ENCODE assay signal across 26 cellular contexts in genomic region chr13:92303428-92303827, GRCh38.
A peak's percentile ranks its signal among the peaks of the same experiment; 100 is the strongest.
DNase-seq lines count a peak whose midpoint lies in the region; ATAC-seq and TF ChIP-seq lines count a peak whose summit lies in the region.
"Had no signal": no experiment of that assay in that cellular context is flagged by ENCODE, and none has a peak within 500 bp of the region (broad histone marks: within the 10 kb centered on the region; RNA-seq: fewer than 3 reads in every experiment).

No MANE protein-coding gene starts in this region.

- no peak overlapping the region for H3K4me3 ChIP-seq in fibroblast of the aortic adventitia (ENCODE audit: low read depth, low read length)
- no peak overlapping the region for H3K4me3 ChIP-seq in osteoblast (ENCODE audit: insufficient read depth, low read length)
- H3K4me3 ChIP-seq: thoracic aorta had no signal

- peak; percentile 37 for DNase-seq in HS-5 (ENCODE audit: low read depth)
- peak; percentile 98 for DNase-seq in amniotic epithelial cell (ENCODE audit: low read depth)
- DNase-seq in fibroblast of the aortic adventitia (ENCODE audit: low read depth): peak; percentile 67
- DNase-seq in osteoblast (ENCODE audit: insufficient read length, low spot score, missing footprints): peak; percentile 10
- no peak for DNase-seq in caudate nucleus (lab: John Stamatoyannopoulos, UW)
- DNase-seq in activated T-cell treated with anti-CD3 and anti-CD28 coated beads for 4 hours: no peak
- DNase-seq: activated B cell treated with CpG ODN at 0.5 μM for 24 hours; activated CD4-positive, alpha-beta memory T cell treated with anti-CD3 and anti-CD28 coated beads, Interleukin-2, amount 10 ng/mL, durations not matched to agents 7 days and 5 days; activated effector memory CD4-positive, alpha-beta T cell treated with Interleukin-2 at 50 U/mL for 16 hours; activated naive CD8-positive, alpha-beta T cell treated with anti-CD3 and anti-CD28 coated beads for 36 hours; CD4-positive, alpha-beta T cell; effector CD4-positive, alpha-beta T cell; EL; erythroblast; H9; natural killer cell; NCI-H1417; NCI-H2081; NCI-H446; NCI-H82; retina; stimulated activated CD4-positive, alpha-beta T cell treated with anti-CD3 and anti-CD28 coated beads, Interleukin-4, amount 100 ng/mL, for 4 hours; stimulated activated naive CD4-positive, alpha-beta T cell; T1000 had no signal

- H3K36me3 ChIP-seq in osteoblast (ENCODE audit: insufficient read depth, low read length): no peaks in the 10 kb centered on the region
- H3K36me3 ChIP-seq: thoracic aorta had no signal

- TF ChIP-seq CTCF in fibroblast of the aortic adventitia (IDR thresholded peaks at IDR 0.05; ENCODE audit: insufficient read depth, low read length): no peak
- no peak for TF ChIP-seq CTCF in osteoblast (IDR thresholded peaks at IDR 0.05; ENCODE audit: extremely low read depth, low read depth, low read length)

- H4K20me1 ChIP-seq in osteoblast (ENCODE audit: insufficient read depth, low read length): no peaks in the 10 kb centered on the region

- H3K79me2 ChIP-seq in osteoblast (ENCODE audit: insufficient read depth, low read length): no peaks in the 10 kb centered on the region

- no peaks in the 10 kb centered on the region for H3K9me3 ChIP-seq in osteoblast (ENCODE audit: low read depth, low read length)
- H3K9me3 ChIP-seq: thoracic aorta had no signal

- no peak overlapping the region for H3K4me2 ChIP-seq in osteoblast (ENCODE audit: insufficient read depth, low read length)

- no peaks in the 10 kb centered on the region for H3K4me1 ChIP-seq in osteoblast (ENCODE audit: insufficient read depth, low read length)

- H3K27me3 ChIP-seq in osteoblast (ENCODE audit: insufficient read depth, low read length): no peaks in the 10 kb centered on the region

- H2AFZ ChIP-seq in osteoblast (ENCODE audit: low read length): no peak overlapping the region

- ATAC-seq in HG02884 (IDR thresholded peaks at IDR 0.05; ENCODE audit: unreplicated experiment): no peak
- ATAC-seq: natural killer cell had no signal

- H3K27ac ChIP-seq in osteoblast (ENCODE audit: low read depth, low read length) (no peak overlapping the region), caudate nucleus (ENCODE audit: low read depth, low read length) (no peak overlapping the region)
- H3K27ac ChIP-seq: thoracic aorta had no signal

Comparison
In these comparisons a context has a peak if more than half of its experiments do, and no peak if none do; other contexts are left out.
1. DNase-seq: peak in HS-5 (single experiment), amniotic epithelial cell (single experiment), fibroblast of the aortic adventitia (single experiment) and osteoblast (single experiment); none in caudate nucleus (0 of 61) and activated T-cell treated with anti-CD3 and anti-CD28 coated beads for 4 hours (single experiment).